Comparison of ENCODE assay signal across 8 cellular contexts in genomic region chr1:161612322-161613141, GRCh38. TPM values are rescaled to one million over a fixed set of nuclear protein-coding genes. Genes with fewer than 3 reads are reported as not detected.
A peak's percentile ranks its signal among the peaks of the same experiment; 100 is the strongest.
DNase-seq lines count a peak whose midpoint lies in the region; ATAC-seq and TF ChIP-seq lines count a peak whose summit lies in the region.
"Not testable (repeated sequence)": the region's sequence is repeated elsewhere in the genome, so short reads cannot be mapped to it uniquely, and the experiment has no call there.

No MANE protein-coding gene starts in this region.

- H3K27me3 ChIP-seq in dorsolateral prefrontal cortex, result not testable (repeated sequence)
- peaks cover 0 to 19% of the 10 kb centered on the region in 2 donors for H3K27me3 ChIP-seq in left lung

- POLR2A ChIA-PET in activated CD4-positive, alpha-beta memory T cell treated with anti-CD3 and anti-CD28 coated beads, Interleukin-2, amount 10 ng/mL, durations not matched to agents 7 days and 5 days (lab: Charles Lee), result interaction anchor here (1.0 to 1.6 kb wide), 2 partner anchors 72 to 137 kb away, joined by 3 read pairs; partner anchors contain the start of gene DUSP12

- H3K4me3 ChIP-seq in dorsolateral prefrontal cortex, result peak overlapping the region; percentile 35 to 79 (median 64)
- peak overlapping the region; percentile 32 to 45 for H3K4me3 ChIP-seq in left lung

- peak overlapping the region; percentile 83 for H3K4me3 Mint-ChIP-seq in activated CD4-positive, alpha-beta memory T cell treated with anti-CD3 and anti-CD28 coated beads, Interleukin-2, amount 10 ng/mL, durations not matched to agents 7 days and 5 days

- H3K27ac Mint-ChIP-seq in activated CD4-positive, alpha-beta memory T cell treated with anti-CD3 and anti-CD28 coated beads, Interleukin-2, amount 10 ng/mL, durations not matched to agents 7 days and 5 days, result peak overlapping the region; percentile 93

- DNase-seq in NCI-H774 (lab: John Stamatoyannopoulos, UW), result peak; percentile 92
- DNase-seq in activated CD4-positive, alpha-beta memory T cell treated with anti-CD3 and anti-CD28 coated beads, Interleukin-2, amount 10 ng/mL, durations not matched to agents 7 days and 5 days, result peak; percentile 93
- peak; percentile 70 to 95 (median 88) for DNase-seq in dorsolateral prefrontal cortex
- DNase-seq in left lung, result peak; percentile 93 to 96
- DNase-seq in stimulated activated CD4-positive, alpha-beta T cell treated with anti-CD3 and anti-CD28 coated beads, Interleukin-1b, Interleukin-23, amount 100 ng/mL, for 48 hours, result peak; percentile 94

- H3K9me3 ChIP-seq in left lung, result not testable (repeated sequence)

- not testable (repeated sequence) for H3K36me3 Mint-ChIP-seq in activated CD4-positive, alpha-beta memory T cell treated with anti-CD3 and anti-CD28 coated beads, Interleukin-2, amount 10 ng/mL, durations not matched to agents 7 days and 5 days (ENCODE audit: low read depth)

- H3K27me3 Mint-ChIP-seq in activated CD4-positive, alpha-beta memory T cell treated with anti-CD3 and anti-CD28 coated beads, Interleukin-2, amount 10 ng/mL, durations not matched to agents 7 days and 5 days, result peaks cover 15% of the 10 kb centered on the region

- peaks cover 21% of the 10 kb centered on the region for H3K4me1 Mint-ChIP-seq in activated CD4-positive, alpha-beta memory T cell treated with anti-CD3 and anti-CD28 coated beads, Interleukin-2, amount 10 ng/mL, durations not matched to agents 7 days and 5 days

- ATAC-seq in GM19372 (IDR thresholded peaks at IDR 0.05; ENCODE audit: low read depth, unreplicated experiment) (peak; percentile 86), HG03521 (IDR thresholded peaks at IDR 0.05; ENCODE audit: unreplicated experiment) (peak; percentile 91), left lung (peak; percentile 97)

- TF ChIP-seq CTCF in C4-2B (conservative IDR thresholded peaks at IDR 0.05); left lung (IDR thresholded peaks at IDR 0.05): not testable (repeated sequence)
- peak in 7 of 56 donors; percentile 6 to 26 (median 20) for TF ChIP-seq CTCF in dorsolateral prefrontal cortex (IDR thresholded peaks at IDR 0.05 in 54 of 56, conservative IDR thresholded peaks at IDR 0.05 in 2 of 56; ENCODE audit: low read depth in 1 of 56, partially characterized antibody in 56 of 56)

- H3K27ac ChIP-seq in C4-2B (peak overlapping the region; percentile 35), dorsolateral prefrontal cortex (peak overlapping the region in 58 of 59 donors; percentile 1 to 92 (median 84)), left lung (peak overlapping the region; percentile 70 to 80)

- CTCF ChIA-PET in activated CD4-positive, alpha-beta memory T cell treated with anti-CD3 and anti-CD28 coated beads, Interleukin-2, amount 10 ng/mL, durations not matched to agents 7 days and 5 days (lab: Charles Lee), result interaction anchor here (1.2 kb wide), 1 partner anchor 126 kb away, joined by 4 read pairs; no protein-coding TSS in a partner anchor

- H3K9me3 Mint-ChIP-seq in activated CD4-positive, alpha-beta memory T cell treated with anti-CD3 and anti-CD28 coated beads, Interleukin-2, amount 10 ng/mL, durations not matched to agents 7 days and 5 days, result not testable (repeated sequence)

- H3K36me3 ChIP-seq in left lung, result not testable (repeated sequence)

- intact Hi-C loops in dorsolateral prefrontal cortex (cut with DNase I), result loop anchor here (1.0 to 10.0 kb wide), 3 partner anchors 9 to 90 kb away; partner anchors contain the start of gene HSPA6 (in 1 of the 2)
- intact Hi-C loops in left lung (cut with DNase I), result not testable (repeated sequence)

- H3K4me1 ChIP-seq in left lung, result peaks cover 0 to 12% of the 10 kb centered on the region in 2 donors

RNA-seq across cellular contexts. Expression of gene FCGR3B, which starts 18.4 kb away (rescaled TPM):
- not detected for total RNA-seq in activated CD4-positive, alpha-beta memory T cell treated with anti-CD3 and anti-CD28 coated beads, Interleukin-2, amount 10 ng/mL, durations not matched to agents 7 days and 5 days
- 10 to 100 TPM in 3 of 120 experiments, 1 to 10 TPM in 105, under 1 TPM in 8, not detected in 4; 0.34 to 19.7 (median 2.7) TPM for total RNA-seq in dorsolateral prefrontal cortex
- 10 to 100 TPM in 1 of 2 donors, 1 to 10 TPM in 1; 7.8 to 74.8 TPM for total RNA-seq in left lung

RNA-seq across cellular contexts. Expression of gene FCGR2B, which starts 50.4 kb away (rescaled TPM):
- total RNA-seq in activated CD4-positive, alpha-beta memory T cell treated with anti-CD3 and anti-CD28 coated beads, Interleukin-2, amount 10 ng/mL, durations not matched to agents 7 days and 5 days, result under 1 TPM; 0.18 to 0.25 TPM
- total RNA-seq in dorsolateral prefrontal cortex, result 10 to 100 TPM in 6 of 120 experiments, 1 to 10 TPM in 82, under 1 TPM in 32; 0.20 to 16.1 (median 1.8) TPM
- 10 to 100 TPM in 1 of 2 donors, 1 to 10 TPM in 1; 8.8 to 24.1 TPM for total RNA-seq in left lung

Comparison
In these comparisons a context has a peak if more than half of its experiments do, and no peak if none do; other contexts are left out.
1. Peak in every context shown above with its lines: DNase-seq, ATAC-seq, H3K4me3 ChIP-seq and H3K27ac ChIP-seq.